Comparison of ENCODE assay signal across 8 cellular contexts in the genomic region with DNA sequence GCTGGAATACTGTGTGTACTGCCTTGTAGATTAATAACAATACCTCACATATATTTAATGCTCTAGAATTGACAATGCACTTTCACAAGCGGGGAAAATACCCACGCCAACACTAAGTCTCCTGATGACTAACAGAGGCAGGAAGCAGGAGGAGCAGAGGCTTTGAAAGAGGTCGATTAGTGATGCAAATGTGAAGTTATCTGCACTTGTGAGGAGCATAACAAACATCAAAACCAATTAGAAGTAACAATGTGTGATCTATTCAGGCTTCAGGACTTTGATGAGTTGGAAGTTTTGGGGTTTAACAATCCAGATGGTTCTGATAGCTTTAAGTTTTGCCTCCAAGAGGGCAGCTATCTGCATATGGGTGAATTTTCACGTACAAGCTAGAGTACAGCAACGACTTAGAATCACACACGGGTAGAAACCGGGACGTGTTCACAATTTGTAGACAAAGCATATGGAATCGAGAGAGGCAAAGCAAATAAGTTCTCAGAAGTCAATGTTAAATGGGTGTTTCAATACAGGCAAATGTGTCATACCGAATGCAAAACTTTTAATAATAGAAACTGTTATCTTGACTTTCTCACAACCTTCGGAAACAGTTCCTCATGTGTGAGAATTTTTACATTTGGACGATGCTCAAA.
DNase-seq lines count a peak whose midpoint lies in the region; ATAC-seq and TF ChIP-seq lines count a peak whose summit lies in the region.

No MANE protein-coding gene starts in this region.

- intact Hi-C loops in activated CD4-positive, alpha-beta T cell treated with anti-CD3 and anti-CD28 coated beads, Interleukin-2, amount 10 ng/mL, durations not matched to agents 24 days and 14 days (cut with micrococcal nuclease): loop anchor here (1.0 to 5.0 kb wide), 14 partner anchors 28 to 1238 kb away; a partner anchor contains a TSS

- TF ChIP-seq CTCF in fibroblast of mammary gland (conservative IDR thresholded peaks at IDR 0.05; ENCODE audit: control insufficient read depth, insufficient read depth, low read depth, low read length): no peak

- peaks cover 50% of the 10 kb centered on the region for H3K4me1 Mint-ChIP-seq in activated CD4-positive, alpha-beta T cell treated with anti-CD3 and anti-CD28 coated beads, Interleukin-2, amount 10 ng/mL, durations not matched to agents 24 days and 14 days

- ATAC-seq in GM18907 (IDR thresholded peaks at IDR 0.05; ENCODE audit: unreplicated experiment): peak; percentile 59
- peak; percentile 47 for ATAC-seq in HG03025 (IDR thresholded peaks at IDR 0.05; ENCODE audit: low FRiP score, unreplicated experiment)

- no peaks in the 10 kb centered on the region for H3K27me3 Mint-ChIP-seq in activated CD4-positive, alpha-beta T cell treated with anti-CD3 and anti-CD28 coated beads, Interleukin-2, amount 10 ng/mL, durations not matched to agents 24 days and 14 days

- peak overlapping the region; percentile 100 for H3K27ac Mint-ChIP-seq in activated CD4-positive, alpha-beta T cell treated with anti-CD3 and anti-CD28 coated beads, Interleukin-2, amount 10 ng/mL, durations not matched to agents 24 days and 14 days

- DNase-seq in activated CD4-positive, alpha-beta T cell treated with anti-CD3 and anti-CD28 coated beads, Interleukin-2, amount 10 ng/mL, durations not matched to agents 24 days and 14 days: peak; percentile 85
- DNase-seq in fibroblast of mammary gland (ENCODE audit: low read depth) (peak; percentile 56), ecto neural progenitor cell (ENCODE audit: low spot score) (no peak), HuH-7 (ENCODE audit: low spot score) (no peak), NCI-H2029 treated with DMSO at 0.1 percent for 48 hours (lab: John Stamatoyannopoulos, UW) (no peak)
- peak; percentile 19 for DNase-seq in stimulated activated CD8-positive, alpha-beta memory T cell treated with anti-CD3 and anti-CD28 coated beads, Interleukin-4, amount 100 ng/mL, for 24 hours (ENCODE audit: low read depth)

- H3K36me3 Mint-ChIP-seq in activated CD4-positive, alpha-beta T cell treated with anti-CD3 and anti-CD28 coated beads, Interleukin-2, amount 10 ng/mL, durations not matched to agents 24 days and 14 days (ENCODE audit: low read depth): peaks cover 28% of the 10 kb centered on the region

- H3K9me3 Mint-ChIP-seq in activated CD4-positive, alpha-beta T cell treated with anti-CD3 and anti-CD28 coated beads, Interleukin-2, amount 10 ng/mL, durations not matched to agents 24 days and 14 days: no peaks in the 10 kb centered on the region

- H3K4me3 Mint-ChIP-seq in activated CD4-positive, alpha-beta T cell treated with anti-CD3 and anti-CD28 coated beads, Interleukin-2, amount 10 ng/mL, durations not matched to agents 24 days and 14 days: peak overlapping the region; percentile 76

- H3K4me3 ChIP-seq in fibroblast of mammary gland (ENCODE audit: control insufficient read depth, low read depth, low read length): no peak overlapping the region

Comparison
In these comparisons a context has a peak if more than half of its experiments do, and no peak if none do; other contexts are left out.
1. DNase-seq: peak in activated CD4-positive, alpha-beta T cell treated with anti-CD3 and anti-CD28 coated beads, Interleukin-2, amount 10 ng/mL, durations not matched to agents 24 days and 14 days (single experiment), fibroblast of mammary gland (single experiment) and stimulated activated CD8-positive, alpha-beta memory T cell treated with anti-CD3 and anti-CD28 coated beads, Interleukin-4, amount 100 ng/mL, for 24 hours (single experiment); none in ecto neural progenitor cell (single experiment), HuH-7 (single experiment) and NCI-H2029 treated with DMSO at 0.1 percent for 48 hours (single experiment).